Comparison of ENCODE assay signal across 13 cellular contexts in genomic region chr13:47175172-47175806, GRCh38.
DNase-seq lines count a peak whose midpoint lies in the region; ATAC-seq and TF ChIP-seq lines count a peak whose summit lies in the region.
"Had no signal": no experiment of that assay in that cellular context is flagged by ENCODE, and none has a peak within 500 bp of the region (broad histone marks: within the 10 kb centered on the region; RNA-seq: fewer than 3 reads in every experiment).

No MANE protein-coding gene starts in this region.

- H3K4me1 Mint-ChIP-seq in HFFc6 (ENCODE audit: low read depth): peaks cover 17% of the 10 kb centered on the region; the same call in 1 of the 2 replicates

- H3K9me3 ChIP-seq in psoas muscle (no peaks in the 10 kb centered on the region), MM.1S (replicated peaks; ENCODE audit: insufficient read depth, low read length) (no peaks in the 10 kb centered on the region)
- H3K9me3 ChIP-seq: BE2C had no signal

- no peaks in the 10 kb centered on the region; the same call in 1 of the 2 replicates for H3K9me3 Mint-ChIP-seq in HFFc6
- H3K9me3 Mint-ChIP-seq: brain had no signal

- H3K36me3 Mint-ChIP-seq in HFFc6 (ENCODE audit: low read depth): no peaks in the 10 kb centered on the region
- H3K36me3 Mint-ChIP-seq: brain had no signal

- no peaks in the 10 kb centered on the region for H3K79me2 ChIP-seq in ACC112 (ENCODE audit: control insufficient read depth, insufficient read depth, low read length, unreplicated experiment)
- H3K79me2 ChIP-seq in MM.1S (ENCODE audit: low read length): no peaks in the 10 kb centered on the region

- TF ChIP-seq CTCF in HFFc6 (IDR thresholded peaks at IDR 0.05) (no peak), psoas muscle (IDR thresholded peaks at IDR 0.05) (no peak), MM.1S (IDR thresholded peaks at IDR 0.05; ENCODE audit: low read length) (no peak)

- peaks cover 13% of the 10 kb centered on the region for H3K4me1 ChIP-seq in ACC112 (ENCODE audit: control insufficient read depth, insufficient read depth, low read length, unreplicated experiment)
- no peaks in the 10 kb centered on the region for H3K4me1 ChIP-seq in psoas muscle
- H3K4me1 ChIP-seq in MM.1S (ENCODE audit: low read length): no peaks in the 10 kb centered on the region

- H3K27me3 Mint-ChIP-seq in HFFc6 (ENCODE audit: insufficient read depth): peaks cover 3% of the 10 kb centered on the region; the same call in 1 of the 2 replicates

- ATAC-seq in psoas muscle (no peak), Right ventricle myocardium inferior (no peak)
- ATAC-seq: left lobe of liver had no signal

- H3K4me3 ChIP-seq in ACC112 (ENCODE audit: low read depth, low read length): peak overlapping the region; percentile 49
- no peak overlapping the region for H3K4me3 ChIP-seq in psoas muscle
- H3K4me3 ChIP-seq in MM.1S (ENCODE audit: low read length): no peak overlapping the region

- intact Hi-C loops in psoas muscle (cut with DNase I): no loop called here
- intact Hi-C loops in Right ventricle myocardium inferior (cut with DNase I): no loop called here

- WGBS in psoas muscle, 3 donors: 45 to 48% (median 47%) methylated on average over 3 of the region's 3 CpGs

- peak overlapping the region; percentile 8; the same call in 1 of the 2 replicates for H3K27ac Mint-ChIP-seq in HFFc6
- H3K27ac Mint-ChIP-seq: brain had no signal

- H3K27ac ChIP-seq in ACC112 (ENCODE audit: low read depth, low read length): peak overlapping the region; percentile 69
- no peak overlapping the region for H3K27ac ChIP-seq in psoas muscle
- no peak overlapping the region for H3K27ac ChIP-seq in MM.1S (ENCODE audit: low read length)
- H3K27ac ChIP-seq: epithelial cell of prostate had no signal

- H3K9me2 ChIP-seq in MM.1S (replicated peaks; ENCODE audit: insufficient read depth, low read length): no peaks in the 10 kb centered on the region

- H2AFZ ChIP-seq in ACC112 (ENCODE audit: low read length, unreplicated experiment) (peak overlapping the region; percentile 89), MM.1S (ENCODE audit: low read length) (no peak overlapping the region)

- DNase-seq in HFFc6 (peak; percentile 79), SW480 (ENCODE audit: low spot score) (peak; percentile 7), foreskin melanocyte (peak; percentile 74), NCI-H2107 treated with DMSO at 0.1 percent for 48 hours (lab: John Stamatoyannopoulos, UW; ENCODE audit: unreplicated experiment) (no peak), psoas muscle (no peak), Right ventricle myocardium inferior (ENCODE audit: missing footprints) (no peak), MM.1S (no peak)
- DNase-seq: BE2C, T-helper 1 cell had no signal

- no peaks in the 10 kb centered on the region for H4K20me1 ChIP-seq in MM.1S (ENCODE audit: insufficient read depth, low read length)

- H3K36me3 ChIP-seq in ACC112 (ENCODE audit: insufficient read depth, low read length) (no peaks in the 10 kb centered on the region), psoas muscle (ENCODE audit: insufficient read depth in 1 of 2, low read depth in 1 of 2) (no peaks in the 10 kb centered on the region), MM.1S (replicated peaks; ENCODE audit: insufficient read depth, low read length) (no peaks in the 10 kb centered on the region)
- H3K36me3 ChIP-seq: BE2C had no signal

- H3K27me3 ChIP-seq in ACC112 (ENCODE audit: insufficient read depth, low read length) (no peaks in the 10 kb centered on the region), psoas muscle (ENCODE audit: insufficient read depth in 3 of 3, low read length in 2 of 3) (no peaks in the 10 kb centered on the region), MM.1S (replicated peaks; ENCODE audit: insufficient read depth, low read length) (no peaks in the 10 kb centered on the region)
- H3K27me3 ChIP-seq: BE2C had no signal

- no peak overlapping the region for H3K4me2 ChIP-seq in MM.1S (ENCODE audit: low read depth, low read length)

- no peak overlapping the region; the same call in 1 of the 2 replicates for H3K4me3 Mint-ChIP-seq in HFFc6
- H3K4me3 Mint-ChIP-seq: brain had no signal

- H3K9ac ChIP-seq in MM.1S (ENCODE audit: low read length): no peak overlapping the region

- no peaks in the 10 kb centered on the region for H3F3A ChIP-seq in MM.1S (ENCODE audit: insufficient read depth, low read length)

Comparison
In these comparisons a context has a peak if more than half of its experiments do, and no peak if none do; other contexts are left out.
1. DNase-seq: peak in HFFc6 (single experiment), SW480 (single experiment) and foreskin melanocyte (single experiment); none in NCI-H2107 treated with DMSO at 0.1 percent for 48 hours (single experiment), psoas muscle (0 of 2), Right ventricle myocardium inferior (single experiment) and MM.1S (single experiment).